8 cellular contexts compared by ENCODE assay signal in genomic region chr5:136249678-136250266, GRCh38. TPM values are rescaled to one million over a fixed set of nuclear protein-coding genes. Genes with fewer than 3 reads are reported as not detected.
DNase-seq lines count a peak whose midpoint lies in the region; ATAC-seq and TF ChIP-seq lines count a peak whose summit lies in the region.

No MANE protein-coding gene starts in this region.

- in situ Hi-C loops in astrocyte of the cerebellum (cut with HindIII; ENCODE audit: low sequenced_read_pairs) = no loop called here

- H3K4me3 ChIP-seq in astrocyte of the cerebellum (ENCODE audit: low read depth, low read length) (no peak overlapping the region), spleen (no peak overlapping the region)

- no peak overlapping the region for H3K27ac ChIP-seq in spleen

- H3K4me1 ChIP-seq in spleen = no peaks in the 10 kb centered on the region

- DNase-seq in DMS53 treated with DMSO at 0.1 percent for 48 hours (lab: John Stamatoyannopoulos, UW; ENCODE audit: unreplicated experiment) (peak; percentile 66), HEK293T (ENCODE audit: extremely low spot score) (peak; percentile 71), NCI-H226 (peak; percentile 30), astrocyte of the cerebellum (ENCODE audit: low read depth) (peak; percentile 55), hypothalamus (lab: John Stamatoyannopoulos, UW) (peak in 35 of 51 donors; percentile 2 to 71 (median 34)), spleen (no peak)

- no peak for ATAC-seq in HG02623 (IDR thresholded peaks at IDR 0.05; ENCODE audit: unreplicated experiment)
- no peak for ATAC-seq in GM19035 (IDR thresholded peaks at IDR 0.05; ENCODE audit: unreplicated experiment)

- no peak for TF ChIP-seq POLR2A in spleen (IDR thresholded peaks at IDR 0.05)

- no peaks in the 10 kb centered on the region for H3K36me3 ChIP-seq in spleen

- TF ChIP-seq CTCF in astrocyte of the cerebellum (IDR thresholded peaks at IDR 0.05; ENCODE audit: low read depth, low read length, missing control alignments) (peak; percentile 97), spleen (IDR thresholded peaks at IDR 0.05 in 8 of 11, conservative IDR thresholded peaks at IDR 0.05 in 3 of 11) (peak in 9 of 11 experiments; percentile 27 to 67 (median 52))

- POLR2A ChIA-PET in HEK293T (lab: Yijun Ruan, JAX) = no interaction called here

- CTCF ChIA-PET in HEK293T (lab: Yijun Ruan, JAX) = interaction anchor here (0.5 to 2.7 kb wide), 21 partner anchors 9 to 673 kb away, joined by 3 to 15 read pairs (median 3); partner anchors contain the start of gene TRPC7

- WGBS in spleen, 5 donors = 7 to 15% (median 10%) methylated on average over 5 of the region's 5 CpGs

- peaks cover 0 to 17% (median 0%) of the 10 kb centered on the region in 7 donors for H3K27me3 ChIP-seq in spleen (replicated peaks in 1 of 7)

- no peaks in the 10 kb centered on the region for H3K9me3 ChIP-seq in spleen

- intact Hi-C loops in spleen (cut with DNase I; ENCODE audit: low total_unique reads) = loop anchor here (5.0 kb wide), 1 partner anchor 518 kb away; no protein-coding TSS in a partner anchor

TF ChIP-seq in HEK293T, 16 proteins besides CTCF, POLR2A, EP300 and RAD21:
- TF ChIP-seq ZNF384 (IDR thresholded peaks at IDR 0.05) (no peak), ARNT (IDR thresholded peaks at IDR 0.05) (no peak)

RNA-seq across cellular contexts. Expression of gene SMIM32, which starts 56.8 kb away (rescaled TPM):
- under 1 TPM in 1 of 7 donors, not detected in 6; 0.37 TPM for total RNA-seq in spleen
- not detected for polyA plus RNA-seq in spleen
